Comparison of ENCODE assay signal across 8 cellular contexts in genomic region chr2:27070653-27071276, GRCh38. TPM values are rescaled to one million over a fixed set of nuclear protein-coding genes. Genes with fewer than 3 reads are reported as not detected.
DNase-seq lines count a peak whose midpoint lies in the region; TF ChIP-seq lines count a peak whose summit lies in the region.

No MANE protein-coding gene starts in this region.

- DNase-seq in GM12864 (ENCODE audit: low read depth) (no peak), epithelial cell of prostate (ENCODE audit: low read depth, low spot score) (no peak), superior temporal gyrus (ENCODE audit: extremely low spot score) (no peak), ACHN (no peak), SK-N-DZ (ENCODE audit: low spot score) (no peak), ecto neural progenitor cell (ENCODE audit: low spot score) (no peak)

- H3K9me3 ChIP-seq in OCI-LY3 (ENCODE audit: insufficient read depth, low read length) (no peaks in the 10 kb centered on the region), parathyroid adenoma (ENCODE audit: control insufficient read depth, low read length) (no peaks in the 10 kb centered on the region)

- peak overlapping the region; percentile 50 for H3K27ac ChIP-seq in OCI-LY3 (ENCODE audit: low read length)
- peak overlapping the region; percentile 54 for H3K27ac ChIP-seq in epithelial cell of prostate
- peak overlapping the region; percentile 68 for H3K27ac ChIP-seq in parathyroid adenoma

- H3K4me1 ChIP-seq in OCI-LY3 (ENCODE audit: low read length), result peaks cover 18% of the 10 kb centered on the region
- H3K4me1 ChIP-seq in parathyroid adenoma, result peaks cover 12% of the 10 kb centered on the region

- H3K27me3 ChIP-seq in OCI-LY3 (ENCODE audit: low read depth, low read length) (no peaks in the 10 kb centered on the region), parathyroid adenoma (ENCODE audit: control insufficient read depth, insufficient read depth, low read length) (no peaks in the 10 kb centered on the region)

- H3K4me2 ChIP-seq in OCI-LY3 (ENCODE audit: low read length), result peak overlapping the region; percentile 95
- H3K4me2 ChIP-seq in parathyroid adenoma (ENCODE audit: low read length), result peak overlapping the region; percentile 62

- peaks cover 31% of the 10 kb centered on the region for H3K36me3 ChIP-seq in OCI-LY3 (replicated peaks; ENCODE audit: low read depth, low read length)
- no peaks in the 10 kb centered on the region for H3K36me3 ChIP-seq in parathyroid adenoma (ENCODE audit: control insufficient read depth, insufficient read depth, low read length)

- in situ Hi-C loops in ACHN (cut with HindIII; ENCODE audit: low pct_ligation_motif_present, low pct_unique_long_range_greater_than_20kb, low sequenced_read_pairs), result no loop called here

- H3K79me2 ChIP-seq in OCI-LY3 (ENCODE audit: low read length), result peaks cover 31% of the 10 kb centered on the region
- H3K79me2 ChIP-seq in parathyroid adenoma, result peaks cover 22% of the 10 kb centered on the region

- H3K9ac ChIP-seq in OCI-LY3 (ENCODE audit: low read length), result peak overlapping the region; percentile 93
- H3K9ac ChIP-seq in parathyroid adenoma, result peak overlapping the region; percentile 51

- H3K4me3 ChIP-seq in GM12864 (ENCODE audit: low read depth, low read length) (peak overlapping the region; percentile 98), OCI-LY3 (ENCODE audit: low read length) (peak overlapping the region; percentile 98), parathyroid adenoma (ENCODE audit: low read depth, low read length) (peak overlapping the region; percentile 87)

- peak overlapping the region; percentile 68; the same call in 1 of the 2 replicates for H2AFZ ChIP-seq in OCI-LY3 (ENCODE audit: low read depth, low read length)
- peak overlapping the region; percentile 98 for H2AFZ ChIP-seq in parathyroid adenoma

- H4K20me1 ChIP-seq in OCI-LY3 (ENCODE audit: insufficient read depth, low read length), result no peaks in the 10 kb centered on the region

- TF ChIP-seq CTCF in GM12864 (IDR thresholded peaks at IDR 0.05; ENCODE audit: low read depth, low read length, missing control alignments) (no peak), OCI-LY3 (IDR thresholded peaks at IDR 0.05; ENCODE audit: low read depth, low read length) (no peak), parathyroid adenoma (IDR thresholded peaks at IDR 0.05) (no peak)

RNA-seq across cellular contexts. Expression of gene OST4, which starts 0.7 kb away (rescaled TPM):
- polyA plus RNA-seq in SK-N-DZ (2014; cell fraction: cytosol; rRNA removed), result 168 and 322 TPM in 2 replicates
- polyA plus RNA-seq in SK-N-DZ (2014; cell fraction: nucleus; rRNA removed), result 122 and 126 TPM in 2 replicates

RNA-seq across cellular contexts. Expression of gene EMILIN1, which starts 7.7 kb away (rescaled TPM):
- 17.8 and 47.2 TPM in 2 replicates for polyA plus RNA-seq in SK-N-DZ (2014; cell fraction: cytosol; rRNA removed)
- polyA plus RNA-seq in SK-N-DZ (2014; cell fraction: nucleus; rRNA removed), result 56.5 and 59.9 TPM in 2 replicates

RNA-seq across cellular contexts. Expression of gene KHK, which starts 15.8 kb away (rescaled TPM):
- polyA plus RNA-seq in SK-N-DZ (2014; cell fraction: cytosol; rRNA removed), result 4.9 and 7.8 TPM in 2 replicates
- polyA plus RNA-seq in SK-N-DZ (2014; cell fraction: nucleus; rRNA removed), result 6.1 and 12.6 TPM in 2 replicates

RNA-seq across cellular contexts. Expression of gene AGBL5, which starts 19.3 kb away (rescaled TPM):
- 34.5 and 36.8 TPM in 2 replicates for polyA plus RNA-seq in SK-N-DZ (2014; cell fraction: cytosol; rRNA removed)
- polyA plus RNA-seq in SK-N-DZ (2014; cell fraction: nucleus; rRNA removed), result 24.5 and 33.6 TPM in 2 replicates

RNA-seq across cellular contexts. Expression of gene TMEM214, which starts 38.0 kb away (rescaled TPM):
- 16.1 and 16.3 TPM in 2 replicates for polyA plus RNA-seq in SK-N-DZ (2014; cell fraction: cytosol; rRNA removed)
- 40.5 and 66.8 TPM in 2 replicates for polyA plus RNA-seq in SK-N-DZ (2014; cell fraction: nucleus; rRNA removed)
